1 cellular context compared by ENCODE assay signal in genomic region chr2:3558205-3559014, GRCh38.
TF ChIP-seq lines count a peak whose summit lies in the region.

TSS of gene RNASEH1 (minus strand) at chr2:3558333. CDS start at chr2:3558260, 73 bp downstream.

TF ChIP-seq in GM12878, 131 proteins besides CTCF, POLR2A, EP300 and RAD21 (continued from another document):
- 0 out of 2 replicates have a peak, but pooled peaks have one; percentile 18 for TF ChIP-seq TCF12 (IDR thresholded peaks at IDR 0.05; ENCODE audit: low read depth, low read length)
